In genomic region chr6:37492236-37493046, GRCh38 we compare ENCODE assay signal across 14 cellular contexts. TPM values are rescaled to one million over a fixed set of nuclear protein-coding genes. Genes with fewer than 3 reads are reported as not detected.
DNase-seq lines count a peak whose midpoint lies in the region; ATAC-seq and TF ChIP-seq lines count a peak whose summit lies in the region.
"Had no signal": no experiment of that assay in that cellular context is flagged by ENCODE, and none has a peak within 500 bp of the region (broad histone marks: within the 10 kb centered on the region; RNA-seq: fewer than 3 reads in every experiment).

No MANE protein-coding gene starts in this region.

- no peaks in the 10 kb centered on the region for H3K79me2 ChIP-seq in GM23338 (replicated peaks; ENCODE audit: insufficient read depth)

- DNase-seq in NCI-H1105 (lab: John Stamatoyannopoulos, UW) (peak; percentile 65), NCI-H1105 treated with DMSO at 0.1 percent for 48 hours (lab: John Stamatoyannopoulos, UW) (no peak), GM23338 (ENCODE audit: low spot score) (peak; percentile 52), WTC11 (ENCODE audit: low spot score) (no peak), medulla oblongata (ENCODE audit: extremely low spot score) (peak; percentile 28), germinal center (ENCODE audit: low spot score) (no peak), endothelial cell (ENCODE audit: low spot score) (no peak)
- DNase-seq: 8988T; activated CD8-positive, alpha-beta memory T cell treated with anti-CD3 and anti-CD28 coated beads, Interleukin-2, amount 50 U/mL, for 4 hours; Calu3; KBM-7 had no signal

- H4K20me1 ChIP-seq in GM23338 (replicated peaks; ENCODE audit: insufficient read depth) = 0 out of 2 replicates have a peak, but pooled peaks cover 5% of the 10 kb centered on the region

- H3K27me3 Mint-ChIP-seq in GM23338 (ENCODE audit: insufficient read depth, low read depth, poor library complexity) = peaks cover 14% of the 10 kb centered on the region
- no peaks in the 10 kb centered on the region for H3K27me3 Mint-ChIP-seq in WTC11 (ENCODE audit: low read depth)
- peaks cover 2% of the 10 kb centered on the region for H3K27me3 Mint-ChIP-seq in endothelial cell (ENCODE audit: unreplicated experiment)

- ATAC-seq in GM23338 (peak; percentile 51), WTC11 (peak; percentile 38; the same call in 1 of the 2 replicates), gastroesophageal sphincter (no peak)
- ATAC-seq: body of pancreas had no signal

- H3K9me3 ChIP-seq in gastroesophageal sphincter = no peaks in the 10 kb centered on the region
- H3K9me3 ChIP-seq: body of pancreas, tibial artery had no signal

- CTCF ChIA-PET in WTC11 (lab: Charles Lee) = interaction anchor here (0.9 to 3.3 kb wide), 7 partner anchors 44 to 200 kb away, joined by 3 to 20 read pairs (median 6); no protein-coding TSS in a partner anchor

- POLR2A ChIA-PET in WTC11 (lab: Charles Lee) = interaction anchor here (0.6 to 1.2 kb wide), 4 partner anchors 8 to 1567 kb away, joined by 3 to 5 read pairs (median 4); partner anchors contain the start of gene CCDC167

- 0 out of 2 replicates have a peak overlapping the region, but pooled peaks have one; percentile 50 for H3K27ac ChIP-seq in GM23338 (ENCODE audit: low read depth)
- no peak overlapping the region for H3K27ac ChIP-seq in gastroesophageal sphincter
- H3K27ac ChIP-seq: body of pancreas, tibial artery had no signal

- no peaks in the 10 kb centered on the region for H3K9me3 Mint-ChIP-seq in GM23338
- no peaks in the 10 kb centered on the region for H3K9me3 Mint-ChIP-seq in WTC11
- H3K9me3 Mint-ChIP-seq in endothelial cell (ENCODE audit: unreplicated experiment) = no peaks in the 10 kb centered on the region

- no peak overlapping the region for H3K4me3 ChIP-seq in GM23338
- H3K4me3 ChIP-seq in gastroesophageal sphincter = no peak overlapping the region
- H3K4me3 ChIP-seq: body of pancreas, tibial artery had no signal

- H3K36me3 Mint-ChIP-seq in GM23338 (ENCODE audit: low read depth) = no peaks in the 10 kb centered on the region
- peaks cover 3% of the 10 kb centered on the region; the same call in 1 of the 2 replicates for H3K36me3 Mint-ChIP-seq in WTC11
- peaks cover 7% of the 10 kb centered on the region for H3K36me3 Mint-ChIP-seq in endothelial cell (ENCODE audit: low read depth, unreplicated experiment)

- H2AFZ ChIP-seq in GM23338 = no peak overlapping the region

- H3K27ac Mint-ChIP-seq in GM23338 (no peak overlapping the region), WTC11 (peak overlapping the region; percentile 81), endothelial cell (ENCODE audit: unreplicated experiment) (no peak overlapping the region)

- H3K4me1 ChIP-seq in GM23338 (ENCODE audit: insufficient read depth) = peaks cover 15% of the 10 kb centered on the region
- peaks cover 0 to 26% (median 0%) of the 10 kb centered on the region in 3 donors for H3K4me1 ChIP-seq in gastroesophageal sphincter
- H3K4me1 ChIP-seq: body of pancreas had no signal

- H3K4me1 Mint-ChIP-seq in GM23338 (peaks cover 36% of the 10 kb centered on the region), WTC11 (peaks cover 51% of the 10 kb centered on the region), endothelial cell (ENCODE audit: unreplicated experiment) (peaks cover 4% of the 10 kb centered on the region)

- H3K27me3 ChIP-seq in GM23338 (ENCODE audit: insufficient read depth) = no peaks in the 10 kb centered on the region
- no peaks in the 10 kb centered on the region for H3K27me3 ChIP-seq in gastroesophageal sphincter
- H3K27me3 ChIP-seq: body of pancreas, tibial artery had no signal

- no peak for TF ChIP-seq EP300 in gastroesophageal sphincter (IDR thresholded peaks at IDR 0.05)

- no peak overlapping the region for H3K4me3 Mint-ChIP-seq in GM23338
- H3K4me3 Mint-ChIP-seq in WTC11 = no peak overlapping the region
- H3K4me3 Mint-ChIP-seq in endothelial cell (ENCODE audit: unreplicated experiment) = no peak overlapping the region

- TF ChIP-seq CTCF in GM23338 (conservative IDR thresholded peaks at IDR 0.05; ENCODE audit: low read depth in 2 of 2) = no peak
- TF ChIP-seq CTCF in WTC11 (IDR thresholded peaks at IDR 0.05) = no peak
- no peak for TF ChIP-seq CTCF in gastroesophageal sphincter (IDR thresholded peaks at IDR 0.05)
- no peak for TF ChIP-seq CTCF in endothelial cell (IDR thresholded peaks at IDR 0.05; ENCODE audit: unreplicated experiment)

- no peaks in the 10 kb centered on the region for H3K36me3 ChIP-seq in GM23338 (ENCODE audit: insufficient read depth)
- peaks cover 0 to 4% of the 10 kb centered on the region in 2 donors for H3K36me3 ChIP-seq in gastroesophageal sphincter

- H3F3A ChIP-seq in GM23338 (replicated peaks; ENCODE audit: low read depth) = 0 out of 2 replicates have a peak, but pooled peaks cover 3% of the 10 kb centered on the region

- H3K9me2 ChIP-seq in GM23338 (ENCODE audit: insufficient read depth) = no peaks in the 10 kb centered on the region

- peak overlapping the region; percentile 59; the same call in 1 of the 2 replicates for H3K4me2 ChIP-seq in GM23338

- 42 to 58% methylated on average over 2 to 4 of the region's 11 CpGs for WGBS in gastroesophageal sphincter (ENCODE audit: low coverage in 1 of 2), 2 donors

- no peak for TF ChIP-seq POLR2A in gastroesophageal sphincter (IDR thresholded peaks at IDR 0.05)

TF ChIP-seq in GM23338, 12 proteins besides CTCF, POLR2A, EP300 and RAD21 (continues in another document):
- TF ChIP-seq ZNF331 (CRISPR knock-in tag; IDR thresholded peaks at IDR 0.05; ENCODE audit: low read depth) (no peak), REST (IDR thresholded peaks at IDR 0.05; ENCODE audit: unreplicated experiment) (no peak), EZH2phosphoT487 (IDR thresholded peaks at IDR 0.05; ENCODE audit: unreplicated experiment) (no peak), CREB1 (CRISPR knock-in tag; IDR thresholded peaks at IDR 0.05; ENCODE audit: low read depth) (no peak)

TF ChIP-seq in WTC11, 78 proteins besides CTCF, POLR2A, EP300 and RAD21 (continues in another document):
- no peak for TF ChIP-seq TEAD4 (CRISPR knock-in tag; IDR thresholded peaks at IDR 0.05)
- no peak for TF ChIP-seq TEAD1 (CRISPR knock-in tag; IDR thresholded peaks at IDR 0.05)
- TF ChIP-seq JAZF1 (CRISPR knock-in tag; IDR thresholded peaks at IDR 0.05) = no peak
- no peak for TF ChIP-seq ZNF317 (CRISPR knock-in tag; IDR thresholded peaks at IDR 0.05; ENCODE audit: borderline replicate concordance, low read depth)
- TF ChIP-seq, protein P1, sequence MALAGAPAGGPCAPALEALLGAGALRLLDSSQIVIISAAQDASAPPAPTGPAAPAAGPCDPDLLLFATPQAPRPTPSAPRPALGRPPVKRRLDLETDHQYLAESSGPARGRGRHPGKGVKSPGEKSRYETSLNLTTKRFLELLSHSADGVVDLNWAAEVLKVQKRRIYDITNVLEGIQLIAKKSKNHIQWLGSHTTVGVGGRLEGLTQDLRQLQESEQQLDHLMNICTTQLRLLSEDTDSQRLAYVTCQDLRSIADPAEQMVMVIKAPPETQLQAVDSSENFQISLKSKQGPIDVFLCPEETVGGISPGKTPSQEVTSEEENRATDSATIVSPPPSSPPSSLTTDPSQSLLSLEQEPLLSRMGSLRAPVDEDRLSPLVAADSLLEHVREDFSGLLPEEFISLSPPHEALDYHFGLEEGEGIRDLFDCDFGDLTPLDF (CRISPR knock-in tag; IDR thresholded peaks at IDR 0.05) = no peak
- TF ChIP-seq, protein P2, sequence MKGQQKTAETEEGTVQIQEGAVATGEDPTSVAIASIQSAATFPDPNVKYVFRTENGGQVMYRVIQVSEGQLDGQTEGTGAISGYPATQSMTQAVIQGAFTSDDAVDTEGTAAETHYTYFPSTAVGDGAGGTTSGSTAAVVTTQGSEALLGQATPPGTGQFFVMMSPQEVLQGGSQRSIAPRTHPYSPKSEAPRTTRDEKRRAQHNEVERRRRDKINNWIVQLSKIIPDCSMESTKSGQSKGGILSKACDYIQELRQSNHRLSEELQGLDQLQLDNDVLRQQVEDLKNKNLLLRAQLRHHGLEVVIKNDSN (CRISPR knock-in tag; IDR thresholded peaks at IDR 0.05) = no peak
- TF ChIP-seq SMAD4 (CRISPR knock-in tag; IDR thresholded peaks at IDR 0.05) = no peak
- TF ChIP-seq SMAD3 (CRISPR knock-in tag; IDR thresholded peaks at IDR 0.05; ENCODE audit: borderline replicate concordance) = no peak
- TF ChIP-seq TP53 (CRISPR knock-in tag; IDR thresholded peaks at IDR 0.05) = no peak
- no peak for TF ChIP-seq CREB1 (CRISPR knock-in tag; IDR thresholded peaks at IDR 0.05)
- no peak for TF ChIP-seq NFYB (CRISPR knock-in tag; conservative IDR thresholded peaks at IDR 0.05; ENCODE audit: low read depth)

RNA-seq across cellular contexts. Expression of gene CCDC167, which starts 7.3 kb away (rescaled TPM):
- 17.6 and 18.0 TPM in 2 replicates for total RNA-seq in GM23338 (2014; rRNA removed; shearing (Covaris generic))
- 21.1 and 21.4 TPM in 2 replicates for polyA plus RNA-seq in GM23338 (2016; fragmentation: Nextera tagmentation; extraction: Ambion mirVana)
- 19.1 to 21.6 TPM (median 19.9 TPM) in 3 replicates for total RNA-seq in WTC11 (2021)
- total RNA-seq in gastroesophageal sphincter = 10 to 100 TPM; 10.6 to 16.2 (median 14.3) TPM
- total RNA-seq in endothelial cell (ENCODE audit: unreplicated experiment) = 38.0 TPM

RNA-seq across cellular contexts. Expression of gene CMTR1, which starts 59.4 kb away (rescaled TPM):
- 36.4 and 38.0 TPM in 2 replicates for total RNA-seq in GM23338 (2014; rRNA removed; shearing (Covaris generic))
- polyA plus RNA-seq in GM23338 (2016; fragmentation: Nextera tagmentation; extraction: Ambion mirVana) = 7.3 and 9.9 TPM in 2 replicates
- total RNA-seq in WTC11 (2021) (33.3 to 38.6 TPM (median 35.8 TPM) in 3 replicates), gastroesophageal sphincter (10 to 100 TPM; 35.1 to 49.2 (median 41.4) TPM), endothelial cell (ENCODE audit: unreplicated experiment) (50.0 TPM)

Comparison
In these comparisons a context has a peak if more than half of its experiments do, and no peak if none do; other contexts are left out.
1. DNase-seq: peak in NCI-H1105 (single experiment), GM23338 (single experiment) and medulla oblongata (single experiment); none in NCI-H1105 treated with DMSO at 0.1 percent for 48 hours (single experiment), WTC11 (single experiment), germinal center (single experiment) and endothelial cell (single experiment).